In genomic region chr1:116006486-116006964, GRCh38 we compare ENCODE assay signal across 11 cellular contexts. TPM values are rescaled to one million over a fixed set of nuclear protein-coding genes. Genes with fewer than 3 reads are reported as not detected.
DNase-seq lines count a peak whose midpoint lies in the region; ATAC-seq, FAIRE-seq and TF ChIP-seq lines count a peak whose summit lies in the region.
"Had no signal": no experiment of that assay in that cellular context is flagged by ENCODE, and none has a peak within 500 bp of the region (broad histone marks: within the 10 kb centered on the region; RNA-seq: fewer than 3 reads in every experiment).

No MANE protein-coding gene starts in this region.

- ATAC-seq in GM18511 (IDR thresholded peaks at IDR 0.05; ENCODE audit: unreplicated experiment) (peak; percentile 94), GM21526 (IDR thresholded peaks at IDR 0.05; ENCODE audit: low FRiP score, unreplicated experiment) (peak; percentile 91), HG03442 (IDR thresholded peaks at IDR 0.05; ENCODE audit: unreplicated experiment) (peak; percentile 96), pancreas (no peak)
- ATAC-seq: left lung had no signal

- peak; percentile 3 for DNase-seq in kidney tubule cell (ENCODE audit: low spot score)
- no peak for DNase-seq in pancreas
- DNase-seq in CD1c-positive myeloid dendritic cell (ENCODE audit: extremely low spot score): no peak
- DNase-seq in NCI-H1105 (lab: John Stamatoyannopoulos, UW): no peak
- DNase-seq in KBM-7: no peak
- DNase-seq: left lung, NCI-H1105 treated with DMSO at 0.1 percent for 48 hours, WERI-Rb-1 had no signal

- peaks cover 0 to 9% (median 0%) of the 10 kb centered on the region in 3 donors for H3K4me1 ChIP-seq in pancreas

- intact Hi-C loops in pancreas (cut with DNase I): no loop called here

- no peak overlapping the region for H3K4me3 ChIP-seq in pancreas
- H3K4me3 ChIP-seq: left lung had no signal

- FAIRE-seq in pancreas (lab: Jason Lieb, UNC): no peak

- 90 to 92% methylated on average over 3 of the region's 3 CpGs for WGBS in pancreas, 2 donors

- no peaks in the 10 kb centered on the region for H3K9me3 ChIP-seq in pancreas
- H3K9me3 ChIP-seq: left lung had no signal

- no peak for TF ChIP-seq CTCF in pancreas (IDR thresholded peaks at IDR 0.05)

- H3K36me3 ChIP-seq in pancreas: no peaks in the 10 kb centered on the region
- H3K36me3 ChIP-seq: WERI-Rb-1 had no signal

- in situ Hi-C loops in KBM-7 (cut with MboI; ENCODE audit: low pct_unique_long_range_greater_than_20kb, low sequenced_read_pairs): no loop called here

- no peaks in the 10 kb centered on the region for H3K27me3 ChIP-seq in pancreas
- H3K27me3 ChIP-seq: left lung had no signal

- H3K27ac ChIP-seq in pancreas: no peak overlapping the region
- H3K27ac ChIP-seq: left lung, WERI-Rb-1 had no signal

RNA-seq across cellular contexts. Expression of gene SLC22A15, which starts 30.2 kb away (rescaled TPM):
- total RNA-seq in pancreas: 1 to 10 TPM; 2.2 to 4.9 (median 3.3) TPM
- polyA plus RNA-seq in pancreas: 1 to 10 TPM; 1.5 to 4.0 TPM

Comparison
In these comparisons a context has a peak if more than half of its experiments do, and no peak if none do; other contexts are left out.
1. ATAC-seq: peak in GM18511 (single experiment), GM21526 (single experiment) and HG03442 (single experiment); none in pancreas (0 of 4).